In the genomic region with DNA sequence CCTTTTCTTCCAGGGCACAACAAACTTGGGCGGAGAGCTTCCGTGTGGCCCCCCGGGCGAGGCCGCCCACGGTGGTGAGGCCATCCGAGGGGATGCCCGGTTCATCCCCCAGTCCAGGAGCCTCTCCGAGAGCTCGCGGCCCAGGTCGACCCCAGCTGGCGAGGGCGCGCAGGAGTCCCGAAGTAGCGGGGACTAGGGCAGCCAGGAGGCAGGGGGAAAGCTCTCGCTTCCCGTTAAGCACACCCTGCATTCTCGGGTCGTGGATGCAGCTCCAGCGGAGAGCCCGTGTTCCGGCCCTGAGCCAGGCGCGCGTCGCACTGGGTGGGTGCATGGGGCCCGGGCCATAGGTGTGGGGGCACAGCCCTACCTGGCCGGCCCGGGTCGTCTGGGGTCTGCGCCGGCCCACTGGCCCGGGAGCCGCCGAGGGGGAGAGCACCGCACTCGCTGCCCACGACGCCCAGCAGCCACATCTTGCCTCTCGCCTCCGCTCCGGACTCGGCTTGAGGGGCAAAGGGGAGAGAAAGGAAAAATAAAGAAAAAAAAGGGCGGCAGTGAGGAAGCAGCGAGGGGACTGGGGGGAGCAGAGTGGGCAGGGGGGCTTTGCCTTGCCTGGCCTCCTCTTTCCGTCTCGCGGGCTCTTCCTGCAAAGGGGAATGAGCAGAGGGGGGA, we compare ENCODE assay signal across 1 cellular context.
TF ChIP-seq lines count a peak whose summit lies in the region.

No MANE protein-coding gene starts in this region.

TF ChIP-seq in IMR-90, 13 proteins besides CTCF, POLR2A, EP300 and RAD21 (continued from another document):
- TF ChIP-seq, protein P1, sequence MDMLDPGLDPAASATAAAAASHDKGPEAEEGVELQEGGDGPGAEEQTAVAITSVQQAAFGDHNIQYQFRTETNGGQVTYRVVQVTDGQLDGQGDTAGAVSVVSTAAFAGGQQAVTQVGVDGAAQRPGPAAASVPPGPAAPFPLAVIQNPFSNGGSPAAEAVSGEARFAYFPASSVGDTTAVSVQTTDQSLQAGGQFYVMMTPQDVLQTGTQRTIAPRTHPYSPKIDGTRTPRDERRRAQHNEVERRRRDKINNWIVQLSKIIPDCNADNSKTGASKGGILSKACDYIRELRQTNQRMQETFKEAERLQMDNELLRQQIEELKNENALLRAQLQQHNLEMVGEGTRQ (IDR thresholded peaks at IDR 0.05; ENCODE audit: low read depth, low read length), result no peak
- TF ChIP-seq, protein P2, sequence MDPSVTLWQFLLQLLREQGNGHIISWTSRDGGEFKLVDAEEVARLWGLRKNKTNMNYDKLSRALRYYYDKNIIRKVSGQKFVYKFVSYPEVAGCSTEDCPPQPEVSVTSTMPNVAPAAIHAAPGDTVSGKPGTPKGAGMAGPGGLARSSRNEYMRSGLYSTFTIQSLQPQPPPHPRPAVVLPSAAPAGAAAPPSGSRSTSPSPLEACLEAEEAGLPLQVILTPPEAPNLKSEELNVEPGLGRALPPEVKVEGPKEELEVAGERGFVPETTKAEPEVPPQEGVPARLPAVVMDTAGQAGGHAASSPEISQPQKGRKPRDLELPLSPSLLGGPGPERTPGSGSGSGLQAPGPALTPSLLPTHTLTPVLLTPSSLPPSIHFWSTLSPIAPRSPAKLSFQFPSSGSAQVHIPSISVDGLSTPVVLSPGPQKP (IDR thresholded peaks at IDR 0.05; ENCODE audit: borderline replicate concordance, low read depth, low read length), result no peak
- no peak for TF ChIP-seq BHLHE40 (IDR thresholded peaks at IDR 0.05; ENCODE audit: low read depth, low read length)
